Comparison of ENCODE assay signal across 12 cellular contexts in genomic region chrX:54482839-54483593, GRCh38. TPM values are rescaled to one million over a fixed set of nuclear protein-coding genes. Genes with fewer than 3 reads are reported as not detected.
DNase-seq lines count a peak whose midpoint lies in the region; ATAC-seq, FAIRE-seq and TF ChIP-seq lines count a peak whose summit lies in the region.
"Had no signal": no experiment of that assay in that cellular context is flagged by ENCODE, and none has a peak within 500 bp of the region (broad histone marks: within the 10 kb centered on the region; RNA-seq: fewer than 3 reads in every experiment).

No MANE protein-coding gene starts in this region.

- H3K9me3 ChIP-seq in K562 (replicated peaks; ENCODE audit: control insufficient read depth, insufficient read depth, low read depth, low read length) = no peaks in the 10 kb centered on the region
- H3K9me3 ChIP-seq in hepatocyte (ENCODE audit: low read depth) = no peaks in the 10 kb centered on the region
- H3K9me3 ChIP-seq in MM.1S (replicated peaks; ENCODE audit: insufficient read depth, low read length) = no peaks in the 10 kb centered on the region
- H3K9me3 ChIP-seq: BLaER1 treated with 17β-estradiol and CSF1 and Interleukin-3, amounts not matched to agents 10 nM and 100 nM had no signal

- H4K20me1 ChIP-seq in K562 (replicated peaks; ENCODE audit: control insufficient read depth, insufficient read depth, low read length) = no peaks in the 10 kb centered on the region
- H4K20me1 ChIP-seq in hepatocyte (ENCODE audit: insufficient read depth, poor library complexity, severe bottlenecking) = no peaks in the 10 kb centered on the region
- H4K20me1 ChIP-seq in MM.1S (ENCODE audit: insufficient read depth, low read length) = no peaks in the 10 kb centered on the region

- no peak overlapping the region for H3K9ac ChIP-seq in K562 (ENCODE audit: insufficient read depth in 1 of 2, low read depth in 2 of 2, low read length in 2 of 2)
- no peak overlapping the region for H3K9ac ChIP-seq in MM.1S (ENCODE audit: low read length)
- H3K9ac ChIP-seq: BLaER1 treated with 17β-estradiol and CSF1 and Interleukin-3, amounts not matched to agents 10 nM and 100 nM had no signal

- H2AFZ ChIP-seq in K562 (ENCODE audit: low read depth, low read length) (no peak overlapping the region), hepatocyte (no peak overlapping the region), MM.1S (ENCODE audit: low read length) (no peak overlapping the region)

- no peaks in the 10 kb centered on the region for H3K9me2 ChIP-seq in hepatocyte (replicated peaks; ENCODE audit: insufficient read depth)
- no peaks in the 10 kb centered on the region for H3K9me2 ChIP-seq in MM.1S (replicated peaks; ENCODE audit: insufficient read depth, low read length)

- TF ChIP-seq RAD21 in K562 (CRISPR knock-in tag; conservative IDR thresholded peaks at IDR 0.05 in 1 of 2, IDR thresholded peaks at IDR 0.05 in 1 of 2) = no peak

- peaks cover 0 to 3% of the 10 kb centered on the region in 2 experiments; a peak in 2 of 5 replicates for H3K4me1 ChIP-seq in K562 (replicated peaks in 1 of 2; ENCODE audit: control insufficient read depth in 2 of 2, insufficient read depth in 2 of 2, low read length in 2 of 2)
- peaks cover 12% of the 10 kb centered on the region for H3K4me1 ChIP-seq in hepatocyte (ENCODE audit: insufficient read depth)
- H3K4me1 ChIP-seq in MM.1S (ENCODE audit: low read length) = no peaks in the 10 kb centered on the region

- TF ChIP-seq EP300 in K562 (IDR thresholded peaks at IDR 0.05; ENCODE audit: low read length) = no peak

- H3K4me2 ChIP-seq in K562 (ENCODE audit: insufficient read depth, low read length) (no peak overlapping the region), hepatocyte (peak overlapping the region; percentile 37), MM.1S (ENCODE audit: low read depth, low read length) (no peak overlapping the region)
- H3K4me2 ChIP-seq: BLaER1 treated with 17β-estradiol and CSF1 and Interleukin-3, amounts not matched to agents 10 nM and 100 nM had no signal

- 16% methylated on average over 10 of the region's 21 CpGs for WGBS in K562 (ENCODE audit: insufficient coverage, low coverage, missing lambda C conversion rate)
- WGBS in hepatocyte (ENCODE audit: low lambda C conversion rate, missing lambda C conversion rate) = 68% methylated on average over 19 of the region's 21 CpGs

- TF ChIP-seq CTCF in K562 (IDR thresholded peaks at IDR 0.05 in 2 of 3, conservative IDR thresholded peaks at IDR 0.05 in 1 of 3; ENCODE audit: insufficient read depth in 2 of 3, low read depth in 1 of 3, low read length in 3 of 3) = no peak
- no peak for TF ChIP-seq CTCF in hepatocyte (IDR thresholded peaks at IDR 0.05; ENCODE audit: poor library complexity)
- no peak for TF ChIP-seq CTCF in MM.1S (IDR thresholded peaks at IDR 0.05; ENCODE audit: low read length)

- H3K4me3 ChIP-seq in K562 = no peak overlapping the region
- H3K4me3 ChIP-seq in hepatocyte = no peak overlapping the region
- H3K4me3 ChIP-seq in MM.1S (ENCODE audit: low read length) = no peak overlapping the region
- H3K4me3 ChIP-seq: BLaER1 treated with 17β-estradiol and CSF1 and Interleukin-3, amounts not matched to agents 10 nM and 100 nM had no signal

- no peak overlapping the region for H3K27ac ChIP-seq in K562 (ENCODE audit: extremely low read depth, low read depth, low read length)
- H3K27ac ChIP-seq in hepatocyte = peak overlapping the region; percentile 74
- no peak overlapping the region for H3K27ac ChIP-seq in MM.1S (ENCODE audit: low read length)
- H3K27ac ChIP-seq: BLaER1 treated with 17β-estradiol and CSF1 and Interleukin-3, amounts not matched to agents 10 nM and 100 nM had no signal

- H3F3A ChIP-seq in MM.1S (ENCODE audit: insufficient read depth, low read length) = no peaks in the 10 kb centered on the region

- no peak for ATAC-seq in K562
- ATAC-seq: naive thymus-derived CD8-positive, alpha-beta T cell had no signal

- no peaks in the 10 kb centered on the region for H3K9me1 ChIP-seq in K562 (ENCODE audit: control insufficient read depth, insufficient read depth, low read length)

- BruUV-seq in K562 (replicated peaks; lab: Mats Ljungman, UMichigan) = no TSS peak

- DNase-seq in G401 (ENCODE audit: low spot score) (peak; percentile 24), K562 (ENCODE audit: extremely low read depth in 1 of 4, low spot score in 3 of 4) (no peak), hepatocyte (ENCODE audit: low spot score) (peak; percentile 23), retina (peak; percentile 33), SK-N-DZ (ENCODE audit: low spot score) (no peak), MM.1S (no peak), NCI-H1048 (lab: John Stamatoyannopoulos, UW) (no peak)
- DNase-seq in activated naive CD4-positive, alpha-beta T cell treated with Interleukin-2 at 50 U/mL for 16 hours = no peak
- DNase-seq: activated CD4-positive, CD25-positive, alpha-beta regulatory T cell treated with anti-CD3 and anti-CD28 coated beads, Interleukin-2, amount 50 U/mL, for 72 hours; activated naive CD8-positive, alpha-beta T cell treated with anti-CD3 and anti-CD28 coated beads, Interleukin-2, amount 10 ng/mL, durations not matched to agents 7 days and 5 days; naive thymus-derived CD8-positive, alpha-beta T cell had no signal

- FAIRE-seq in K562 (lab: Jason Lieb, UNC) = no peak

- H3K79me2 ChIP-seq in K562 (ENCODE audit: control insufficient read depth, insufficient read depth, low read length) (no peaks in the 10 kb centered on the region), hepatocyte (peaks cover 28% of the 10 kb centered on the region), MM.1S (ENCODE audit: low read length) (no peaks in the 10 kb centered on the region)

- TF ChIP-seq POLR2A in K562 (conservative IDR thresholded peaks at IDR 0.05) = no peak

- intact Hi-C loops in K562 (cut with micrococcal nuclease) = no loop called here

- CTCF ChIA-PET in K562 (lab: Yijun Ruan, JAX; ENCODE audit: low intra/inter-chr PET ratio) = no interaction called here

- POLR2A ChIA-PET in K562 (lab: Yijun Ruan, JAX) = no interaction called here

- H3K36me3 ChIP-seq in K562 (ENCODE audit: control insufficient read depth, insufficient read depth, low read length) (no peaks in the 10 kb centered on the region), hepatocyte (replicated peaks; ENCODE audit: insufficient read depth, low read depth) (no peaks in the 10 kb centered on the region), MM.1S (replicated peaks; ENCODE audit: insufficient read depth, low read length) (no peaks in the 10 kb centered on the region)
- H3K36me3 ChIP-seq: BLaER1 treated with 17β-estradiol and CSF1 and Interleukin-3, amounts not matched to agents 10 nM and 100 nM had no signal

- in situ Hi-C loops in G401 (cut with HindIII; ENCODE audit: low sequenced_read_pairs) (no loop called here), K562 (cut with MboI) (no loop called here)

- H3K27me3 ChIP-seq in K562 (ENCODE audit: control insufficient read depth in 2 of 2, insufficient read depth in 2 of 2, low read length in 2 of 2) = no peaks in the 10 kb centered on the region; a peak in 1 of 5 replicates
- no peaks in the 10 kb centered on the region for H3K27me3 ChIP-seq in hepatocyte
- H3K27me3 ChIP-seq in MM.1S (replicated peaks; ENCODE audit: insufficient read depth, low read length) = no peaks in the 10 kb centered on the region

RNA-seq across cellular contexts. Expression of gene FGD1, which starts 13.0 kb away (rescaled TPM):
- 20.2 and 31.5 TPM in 2 replicates for total RNA-seq in G401 (2014; rRNA removed; shearing (Covaris generic))
- 0.23 TPM in 1 of 2 replicates, not detected in the other for total RNA-seq in K562 (2011; cell fraction: chromatin; rRNA removed; ENCODE audit: low replicate concordance)
- 0.17 TPM in 1 of 2 replicates, not detected in the other for total RNA-seq in K562 (2011; cell fraction: nucleolus; rRNA removed)
- 0.07 TPM in 1 of 2 replicates, not detected in the other for total RNA-seq in K562 (2011; cell fraction: nucleoplasm; rRNA removed)
- total RNA-seq in K562 (2014; rRNA removed) = 0.04 TPM in 1 of 2 replicates, not detected in the other
- not detected in 2 replicates for total RNA-seq in K562 (2014; rRNA removed; fragmentation: Illumina TruSeq; extraction: Trizol)
- total RNA-seq in K562 (2015; rRNA removed; fragmentation: Illumina TruSeq; extraction: Trizol) = 0.04 TPM in 2 replicates
- 0.07 and 0.09 TPM in 2 replicates for total RNA-seq in K562 (2021)
- polyA plus RNA-seq in K562 (2011; rRNA removed) = 0.01 and 0.08 TPM in 2 replicates
- 0.09 and 0.13 TPM in 2 replicates for polyA plus RNA-seq in K562 (2011; cell fraction: cytosol; rRNA removed)
- 0.07 and 0.13 TPM in 2 replicates for polyA plus RNA-seq in K562 (2011; cell fraction: nucleus; rRNA removed)
- 0.56 and 1.0 TPM in 2 replicates for polyA plus RNA-seq in K562 (2012)
- 0.06 TPM in 2 replicates for polyA plus RNA-seq in K562 (2014; fragmentation: Illumina TruSeq; extraction: Trizol)
- polyA plus RNA-seq in K562 (2014; fragmentation: Nextera tagmentation; extraction: Ambion mirVana) = under 1 TPM; 0.01 to 0.04 TPM
- polyA plus RNA-seq in K562 (2014; rRNA removed) = 0.04 and 0.07 TPM in 2 replicates
- polyA minus RNA-seq in K562 (2011; rRNA and poly(A)+ RNA removed) = 0.09 TPM in 1 of 2 replicates, not detected in the other
- not detected in 2 replicates for polyA minus RNA-seq in K562 (2011; cell fraction: cytosol; rRNA and poly(A)+ RNA removed)
- not detected in 2 replicates for polyA minus RNA-seq in K562 (2011; cell fraction: nucleus; rRNA and poly(A)+ RNA removed)
- 4.7 and 9.0 TPM in 2 replicates for total RNA-seq in hepatocyte
- 8.7 and 11.9 TPM in 2 replicates for polyA plus RNA-seq in hepatocyte
- polyA plus RNA-seq in SK-N-DZ (2014; cell fraction: cytosol; rRNA removed) = 6.3 and 7.4 TPM in 2 replicates
- 4.9 and 9.6 TPM in 2 replicates for polyA plus RNA-seq in SK-N-DZ (2014; cell fraction: nucleus; rRNA removed)

RNA-seq across cellular contexts. Expression of gene TSR2, which starts 42.8 kb away (rescaled TPM):
- 30.9 and 38.0 TPM in 2 replicates for total RNA-seq in G401 (2014; rRNA removed; shearing (Covaris generic))
- 5.1 and 5.7 TPM in 2 replicates for total RNA-seq in K562 (2011; cell fraction: chromatin; rRNA removed; ENCODE audit: low replicate concordance)
- 1.8 and 3.0 TPM in 2 replicates for total RNA-seq in K562 (2011; cell fraction: nucleolus; rRNA removed)
- total RNA-seq in K562 (2011; cell fraction: nucleoplasm; rRNA removed) = 7.3 and 10.6 TPM in 2 replicates
- total RNA-seq in K562 (2014; rRNA removed) = 23.8 and 28.5 TPM in 2 replicates
- 26.2 and 27.1 TPM in 2 replicates for total RNA-seq in K562 (2014; rRNA removed; fragmentation: Illumina TruSeq; extraction: Trizol)
- 29.1 and 29.8 TPM in 2 replicates for total RNA-seq in K562 (2015; rRNA removed; fragmentation: Illumina TruSeq; extraction: Trizol)
- total RNA-seq in K562 (2021) = 27.4 and 32.2 TPM in 2 replicates
- polyA plus RNA-seq in K562 (2011; rRNA removed) = 18.0 and 20.1 TPM in 2 replicates
- 12.2 and 17.3 TPM in 2 replicates for polyA plus RNA-seq in K562 (2011; cell fraction: cytosol; rRNA removed)
- polyA plus RNA-seq in K562 (2011; cell fraction: nucleus; rRNA removed) = 8.5 and 9.2 TPM in 2 replicates
- 30.1 and 52.9 TPM in 2 replicates for polyA plus RNA-seq in K562 (2012)
- polyA plus RNA-seq in K562 (2014; fragmentation: Illumina TruSeq; extraction: Trizol) = 45.8 and 50.0 TPM in 2 replicates
- polyA plus RNA-seq in K562 (2014; fragmentation: Nextera tagmentation; extraction: Ambion mirVana) = 10 to 100 TPM in 1 of 2 experiments, 1 to 10 TPM in 1; 8.6 to 17.4 TPM
- 35.9 and 37.7 TPM in 2 replicates for polyA plus RNA-seq in K562 (2014; rRNA removed)
- polyA minus RNA-seq in K562 (2011; rRNA and poly(A)+ RNA removed) = 7.8 and 9.9 TPM in 2 replicates
- 3.5 and 5.3 TPM in 2 replicates for polyA minus RNA-seq in K562 (2011; cell fraction: cytosol; rRNA and poly(A)+ RNA removed)
- polyA minus RNA-seq in K562 (2011; cell fraction: nucleus; rRNA and poly(A)+ RNA removed) = 1.8 and 3.6 TPM in 2 replicates
- 16.5 and 18.9 TPM in 2 replicates for total RNA-seq in hepatocyte
- polyA plus RNA-seq in hepatocyte = 58.4 and 58.8 TPM in 2 replicates
- 20.1 and 27.1 TPM in 2 replicates for polyA plus RNA-seq in SK-N-DZ (2014; cell fraction: cytosol; rRNA removed)
- polyA plus RNA-seq in SK-N-DZ (2014; cell fraction: nucleus; rRNA removed) = 8.6 and 13.9 TPM in 2 replicates

RNA-seq across cellular contexts. Expression of gene GNL3L, which starts 47.0 kb away (rescaled TPM):
- 13.0 and 18.5 TPM in 2 replicates for total RNA-seq in G401 (2014; rRNA removed; shearing (Covaris generic))
- total RNA-seq in K562 (2011; cell fraction: chromatin; rRNA removed; ENCODE audit: low replicate concordance) = 67.3 and 90.0 TPM in 2 replicates
- total RNA-seq in K562 (2011; cell fraction: nucleolus; rRNA removed) = 47.0 and 50.0 TPM in 2 replicates
- 41.5 and 47.7 TPM in 2 replicates for total RNA-seq in K562 (2011; cell fraction: nucleoplasm; rRNA removed)
- total RNA-seq in K562 (2014; rRNA removed) (57.8 and 61.0 TPM in 2 replicates), K562 (2014; rRNA removed; fragmentation: Illumina TruSeq; extraction: Trizol) (59.8 and 61.0 TPM in 2 replicates), K562 (2015; rRNA removed; fragmentation: Illumina TruSeq; extraction: Trizol) (53.0 and 54.6 TPM in 2 replicates), K562 (2021) (73.1 and 81.7 TPM in 2 replicates), hepatocyte (26.5 and 31.5 TPM in 2 replicates)
- polyA plus RNA-seq in K562 (2011; rRNA removed) (33.8 and 37.6 TPM in 2 replicates), K562 (2014; fragmentation: Illumina TruSeq; extraction: Trizol) (25.0 and 26.8 TPM in 2 replicates), K562 (2014; fragmentation: Nextera tagmentation; extraction: Ambion mirVana) (10 to 100 TPM; 11.5 to 11.9 TPM), K562 (2014; rRNA removed) (29.2 and 32.8 TPM in 2 replicates), hepatocyte (9.7 and 10.3 TPM in 2 replicates)
- polyA plus RNA-seq in K562 (2011; cell fraction: cytosol; rRNA removed) = 29.5 and 31.5 TPM in 2 replicates
- 27.5 and 35.4 TPM in 2 replicates for polyA plus RNA-seq in K562 (2011; cell fraction: nucleus; rRNA removed)
- 11.9 and 23.4 TPM in 2 replicates for polyA plus RNA-seq in K562 (2012)
- 92.8 and 129 TPM in 2 replicates for polyA minus RNA-seq in K562 (2011; rRNA and poly(A)+ RNA removed)
- 54.0 and 70.0 TPM in 2 replicates for polyA minus RNA-seq in K562 (2011; cell fraction: cytosol; rRNA and poly(A)+ RNA removed)
- 16.2 and 23.8 TPM in 2 replicates for polyA minus RNA-seq in K562 (2011; cell fraction: nucleus; rRNA and poly(A)+ RNA removed)
- polyA plus RNA-seq in SK-N-DZ (2014; cell fraction: cytosol; rRNA removed) = 28.0 and 37.7 TPM in 2 replicates
- 28.1 and 32.5 TPM in 2 replicates for polyA plus RNA-seq in SK-N-DZ (2014; cell fraction: nucleus; rRNA removed)

Comparison
In these comparisons a context has a peak if more than half of its experiments do, and no peak if none do; other contexts are left out.
1. DNase-seq: peak in G401 (single experiment), hepatocyte (single experiment) and retina (single experiment); none in K562 (0 of 4), SK-N-DZ (single experiment), activated naive CD4-positive, alpha-beta T cell treated with Interleukin-2 at 50 U/mL for 16 hours (single experiment), MM.1S (single experiment) and NCI-H1048 (single experiment).